In the genomic region with DNA sequence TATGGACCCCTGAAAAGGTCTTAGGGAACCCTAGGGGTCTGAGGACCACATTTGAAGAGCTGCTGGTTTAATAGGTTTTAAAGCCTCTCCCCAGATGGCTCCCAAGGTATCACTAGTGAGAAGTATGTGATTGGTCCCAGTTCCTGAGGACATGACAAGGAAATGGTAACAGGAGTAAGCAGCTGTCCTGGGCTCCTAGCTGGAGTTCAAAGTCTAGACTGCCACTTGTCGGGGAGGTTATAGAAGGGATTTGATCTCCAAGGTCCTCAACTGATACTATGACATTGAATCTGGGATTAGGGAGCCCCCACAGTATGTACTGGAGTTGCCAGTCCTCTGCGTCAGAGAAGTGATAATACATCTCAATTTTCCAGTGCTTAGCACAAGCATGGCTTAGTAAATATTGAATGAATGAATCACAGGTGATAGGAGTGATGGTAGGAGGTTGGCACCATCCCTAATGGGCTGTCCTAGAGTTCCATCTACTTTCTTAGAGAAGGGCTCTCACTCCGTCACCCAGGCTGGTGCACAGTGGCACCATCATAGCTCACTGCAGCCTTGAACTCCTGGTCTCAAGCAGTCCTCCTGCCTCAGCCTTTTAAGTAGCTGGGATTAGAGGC, we compare ENCODE assay signal across 10 cellular contexts. TPM values are rescaled to one million over a fixed set of nuclear protein-coding genes. Genes with fewer than 3 reads are reported as not detected.
DNase-seq lines count a peak whose midpoint lies in the region; ATAC-seq and TF ChIP-seq lines count a peak whose summit lies in the region.
"Had no signal": no experiment of that assay in that cellular context is flagged by ENCODE, and none has a peak within 500 bp of the region (broad histone marks: within the 10 kb centered on the region; RNA-seq: fewer than 3 reads in every experiment).

No MANE protein-coding gene starts in this region.

- H3K4me3 ChIP-seq in left ventricle myocardium inferior: no peak overlapping the region
- no peak overlapping the region for H3K4me3 ChIP-seq in fibroblast of lung (replicated peaks in 1 of 4; ENCODE audit: control extremely low read depth in 1 of 4, insufficient read depth in 1 of 4, low read depth in 3 of 4, low read length in 4 of 4)
- no peak overlapping the region for H3K4me3 ChIP-seq in uterus

- intact Hi-C loops in left ventricle myocardium inferior (cut with micrococcal nuclease) (no loop called here), cardiac septum (cut with DNase I) (no loop called here), posterior vena cava (cut with DNase I) (loop anchor here in 1 of 2 donors (2.0 to 5.0 kb wide), 2 partner anchors 33 to 51 kb away; a partner anchor contains a TSS), uterus (cut with DNase I; ENCODE audit: low total_unique reads) (no loop called here)

- TF ChIP-seq POLR2A in uterus (IDR thresholded peaks at IDR 0.05): no peak

- H3K9ac ChIP-seq in fibroblast of lung (ENCODE audit: insufficient read depth, low read length): no peak overlapping the region

- ATAC-seq in GM18909 (IDR thresholded peaks at IDR 0.05; ENCODE audit: poor library complexity, unreplicated experiment) (no peak), GM18520 (IDR thresholded peaks at IDR 0.05; ENCODE audit: unreplicated experiment) (no peak)

- H3K27me3 ChIP-seq in left ventricle myocardium inferior (ENCODE audit: low read depth) (no peaks in the 10 kb centered on the region), fibroblast of lung (ENCODE audit: control insufficient read depth, insufficient read depth, low read length) (no peaks in the 10 kb centered on the region), uterus (no peaks in the 10 kb centered on the region)

- DNase-seq in left ventricle myocardium inferior (no peak), cardiac septum (ENCODE audit: low spot score) (no peak), fibroblast of lung (ENCODE audit: low read depth in 2 of 2) (peak in 1 of 2 donors; percentile 58), posterior vena cava (ENCODE audit: low spot score) (peak; percentile 18), uterus (no peak), T1000 (lab: John Stamatoyannopoulos, UW) (no peak)
- DNase-seq: NCI-H446 treated with DMSO at 0.1 percent for 48 hours had no signal

- no peaks in the 10 kb centered on the region for H4K20me1 ChIP-seq in fibroblast of lung (ENCODE audit: control insufficient read depth, extremely low read depth, insufficient read depth, low read length)

- H3K36me3 ChIP-seq in left ventricle myocardium inferior (peaks cover 55% of the 10 kb centered on the region), fibroblast of lung (ENCODE audit: control insufficient read depth, insufficient read depth, low read length) (peaks cover 44% of the 10 kb centered on the region), uterus (no peaks in the 10 kb centered on the region)

- no peak overlapping the region for H2AFZ ChIP-seq in fibroblast of lung (ENCODE audit: low read length)

- peak overlapping the region; percentile 5 for H3K4me2 ChIP-seq in fibroblast of lung (ENCODE audit: extremely low read depth, insufficient read depth, low read length)

- H3K27ac ChIP-seq in left ventricle myocardium inferior (replicated peaks) (peak overlapping the region; percentile 54), fibroblast of lung (ENCODE audit: insufficient read depth, low read length) (no peak overlapping the region), uterus (peak overlapping the region; percentile 55 to 62)

- H3K79me2 ChIP-seq in fibroblast of lung (ENCODE audit: control insufficient read depth, insufficient read depth, low read length): no peaks in the 10 kb centered on the region

- H3K4me1 ChIP-seq in left ventricle myocardium inferior: peaks cover 33% of the 10 kb centered on the region
- peaks cover 10% of the 10 kb centered on the region for H3K4me1 ChIP-seq in fibroblast of lung (ENCODE audit: control insufficient read depth, extremely low read depth, insufficient read depth, low read length)
- no peaks in the 10 kb centered on the region for H3K4me1 ChIP-seq in uterus

- no peak for TF ChIP-seq CTCF in left ventricle myocardium inferior (IDR thresholded peaks at IDR 0.05; ENCODE audit: borderline replicate concordance)
- no peak for TF ChIP-seq CTCF in fibroblast of lung (conservative IDR thresholded peaks at IDR 0.05 in 1 of 2, IDR thresholded peaks at IDR 0.05 in 1 of 2; ENCODE audit: low read depth in 1 of 2, low read length in 2 of 2)
- no peak for TF ChIP-seq CTCF in uterus (IDR thresholded peaks at IDR 0.05)

- H3K9me3 ChIP-seq in left ventricle myocardium inferior (replicated peaks): no peaks in the 10 kb centered on the region
- no peaks in the 10 kb centered on the region for H3K9me3 ChIP-seq in fibroblast of lung (ENCODE audit: control insufficient read depth, insufficient read depth, low read depth, low read length)
- no peaks in the 10 kb centered on the region for H3K9me3 ChIP-seq in uterus

RNA-seq across cellular contexts. Expression of a gene that starts 6.2 kb away (rescaled TPM):
- total RNA-seq in left ventricle myocardium inferior (1,070 TPM), cardiac septum (690 TPM), fibroblast of lung (696 and 1,003 TPM in 2 replicates), posterior vena cava (1,000 to 10,000 TPM; 2,096 to 3,529 TPM), uterus (1,000 to 10,000 TPM in 2 of 4 donors, 100 to 1,000 TPM in 2; 491 to 2,682 (median 829) TPM)
- polyA plus RNA-seq in fibroblast of lung: 1,280 and 1,927 TPM in 2 replicates
- 2,024 and 3,299 TPM in 2 replicates for polyA plus RNA-seq in fibroblast of lung (2012)
- polyA minus RNA-seq in fibroblast of lung (ENCODE audit: low replicate concordance): 204 and 281 TPM in 2 replicates

RNA-seq across cellular contexts. Expression of a gene that starts 22.2 kb away (rescaled TPM):
- total RNA-seq in left ventricle myocardium inferior (not detected), cardiac septum (0.48 TPM), fibroblast of lung (0.17 and 0.26 TPM in 2 replicates), posterior vena cava (1 to 10 TPM in 1 of 2 donors, not detected in 1; 1.2 TPM), uterus (under 1 TPM in 1 of 4 donors, not detected in 3; 0.14 TPM)
- 0.59 TPM in 1 of 2 replicates, not detected in the other for polyA plus RNA-seq in fibroblast of lung
- 0.84 TPM in 2 replicates for polyA plus RNA-seq in fibroblast of lung (2012)
- polyA minus RNA-seq in fibroblast of lung (ENCODE audit: low replicate concordance): not detected in 2 replicates
- total RNA-seq: T-helper 1 cell treated with Interleukin-12 subunit alpha and Interleukin-12 subunit beta and Interleukin-4 antibody, amounts not matched to agents 30 ng/mL and 1 ng/mL, for 36 hours had no signal

RNA-seq across cellular contexts. Expression of a gene that starts 30.9 kb away (rescaled TPM):
- total RNA-seq in left ventricle myocardium inferior (0.27 TPM), cardiac septum (0.48 TPM), fibroblast of lung (under 0.01 and 0.66 TPM in 2 replicates), posterior vena cava (under 1 TPM; 0.29 to 0.46 TPM), uterus (1 to 10 TPM in 3 of 4 donors, not detected in 1; 1.5 to 3.6 (median 2.4) TPM)
- 0.77 and 3.9 TPM in 2 replicates for polyA plus RNA-seq in fibroblast of lung
- polyA plus RNA-seq in fibroblast of lung (2012): 0.63 and 2.3 TPM in 2 replicates
- polyA minus RNA-seq in fibroblast of lung (ENCODE audit: low replicate concordance): 2.2 and 4.4 TPM in 2 replicates

RNA-seq across cellular contexts. Expression of a gene that starts 36.1 kb away (rescaled TPM):
- total RNA-seq in left ventricle myocardium inferior: 234 TPM
- 291 TPM for total RNA-seq in cardiac septum
- total RNA-seq in fibroblast of lung: 214 and 405 TPM in 2 replicates
- 214 and 244 TPM in 2 replicates for polyA plus RNA-seq in fibroblast of lung
- 354 and 377 TPM in 2 replicates for polyA plus RNA-seq in fibroblast of lung (2012)
- 919 and 1,168 TPM in 2 replicates for polyA minus RNA-seq in fibroblast of lung (ENCODE audit: low replicate concordance)
- 100 to 1,000 TPM; 816 to 836 TPM for total RNA-seq in posterior vena cava
- 100 to 1,000 TPM; 202 to 540 (median 281) TPM for total RNA-seq in uterus

RNA-seq across cellular contexts. Expression of a gene that starts 36.6 kb away (rescaled TPM):
- 20.6 TPM for total RNA-seq in left ventricle myocardium inferior
- total RNA-seq in cardiac septum: 25.0 TPM
- total RNA-seq in fibroblast of lung: 64.7 and 70.2 TPM in 2 replicates
- 50.2 and 55.8 TPM in 2 replicates for polyA plus RNA-seq in fibroblast of lung
- polyA plus RNA-seq in fibroblast of lung (2012): 64.7 and 76.5 TPM in 2 replicates
- 109 and 122 TPM in 2 replicates for polyA minus RNA-seq in fibroblast of lung (ENCODE audit: low replicate concordance)
- total RNA-seq in posterior vena cava: 10 to 100 TPM; 41.7 to 53.0 TPM
- total RNA-seq in uterus: 100 to 1,000 TPM in 1 of 4 donors, 10 to 100 TPM in 3; 30.5 to 105 (median 47.2) TPM
